ENCODE assay signal across 1 cellular context in the genomic region with DNA sequence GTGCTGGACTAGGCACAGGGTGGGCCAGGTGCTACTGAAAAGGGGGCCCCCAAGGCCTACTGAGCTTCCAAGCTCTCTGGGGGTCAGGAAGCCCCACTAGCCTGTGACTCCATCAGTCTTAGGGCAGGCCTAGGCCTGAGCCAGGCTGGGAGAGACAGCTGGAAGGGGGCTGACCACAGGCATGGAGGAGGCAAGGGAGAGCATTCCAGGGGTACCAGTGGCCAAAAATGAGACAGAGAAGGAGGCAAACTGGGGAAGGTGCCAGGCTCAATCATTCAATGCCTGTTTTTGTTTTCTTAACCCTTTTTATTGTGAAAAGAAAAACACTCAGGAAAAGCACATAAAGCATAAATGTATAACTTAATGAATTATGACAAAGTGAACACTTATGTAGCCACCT.
TF ChIP-seq lines count a peak whose summit lies in the region.

No MANE protein-coding gene starts in this region.

TF ChIP-seq in IMR-90, 13 proteins besides CTCF, POLR2A, EP300 and RAD21:
- no peak for TF ChIP-seq MAZ (IDR thresholded peaks at IDR 0.05; ENCODE audit: borderline replicate concordance, low read depth, low read length)
- TF ChIP-seq RCOR1 (IDR thresholded peaks at IDR 0.05; ENCODE audit: insufficient replicate concordance, low read length), result no peak
- no peak for TF ChIP-seq CEBPB (IDR thresholded peaks at IDR 0.05; ENCODE audit: low read depth, low read length)
- TF ChIP-seq FOS (IDR thresholded peaks at IDR 0.05; ENCODE audit: low read depth, low read length), result no peak
- no peak for TF ChIP-seq RFX5 (IDR thresholded peaks at IDR 0.05; ENCODE audit: low read depth, low read length)
- TF ChIP-seq NFE2L2 (IDR thresholded peaks at IDR 0.05; ENCODE audit: low read depth, low read length), result no peak
